8 cellular contexts compared by ENCODE assay signal in genomic region chr13:33487575-33488243, GRCh38.
DNase-seq lines count a peak whose midpoint lies in the region; ATAC-seq and TF ChIP-seq lines count a peak whose summit lies in the region.

No MANE protein-coding gene starts in this region.

- H3K27me3 Mint-ChIP-seq in activated naive CD4-positive, alpha-beta T cell treated with anti-CD3 and anti-CD28 coated beads for 36 hours (ENCODE audit: low read depth) = peaks cover 16% of the 10 kb centered on the region

- DNase-seq in HCT116 (ENCODE audit: low read depth, low spot score) = no peak
- DNase-seq in foreskin keratinocyte = peak in 1 of 2 donors; percentile 60
- DNase-seq in spleen = no peak
- DNase-seq in 8988T = no peak
- no peak for DNase-seq in activated naive CD4-positive, alpha-beta T cell treated with anti-CD3 and anti-CD28 coated beads for 36 hours
- no peak for DNase-seq in G401 (ENCODE audit: low spot score)

- no peak overlapping the region for H3K27ac Mint-ChIP-seq in activated naive CD4-positive, alpha-beta T cell treated with anti-CD3 and anti-CD28 coated beads for 36 hours

- RAD21 ChIA-PET in HCT116 (lab: Charles Lee; ENCODE audit: low non-redundant PET in 1 of 2, low total read pairs in 2 of 2, uncharacterized antibody in 2 of 2, unreplicated experiment in 2 of 2) = interaction anchor here in 1 of 2 experiments (1.0 kb wide), 1 partner anchor 259 kb away, joined by 3 read pairs; no protein-coding TSS in a partner anchor

- H3K9me2 ChIP-seq in HCT116 (ENCODE audit: insufficient read depth) = no peaks in the 10 kb centered on the region

- POLR2A ChIA-PET in HCT116 (lab: Charles Lee) = no interaction called here

- no peaks in the 10 kb centered on the region; a peak in 1 of 4 replicates for H3K9me3 ChIP-seq in HCT116 (ENCODE audit: control insufficient read depth in 1 of 2, insufficient read depth in 1 of 2, low read depth in 1 of 2, low read length in 2 of 2)
- H3K9me3 ChIP-seq in OCI-LY3 (ENCODE audit: insufficient read depth, low read length) = peaks cover 11% of the 10 kb centered on the region; the same call in 1 of the 2 replicates
- H3K9me3 ChIP-seq in spleen = peaks cover 0 to 15% (median 11%) of the 10 kb centered on the region in 8 donors

- no peaks in the 10 kb centered on the region for H3K79me2 ChIP-seq in HCT116 (ENCODE audit: insufficient read depth, low read length)
- H3K79me2 ChIP-seq in OCI-LY3 (ENCODE audit: low read length) = no peaks in the 10 kb centered on the region

- H4K20me1 ChIP-seq in HCT116 (ENCODE audit: insufficient read depth) = no peaks in the 10 kb centered on the region
- H4K20me1 ChIP-seq in OCI-LY3 (ENCODE audit: insufficient read depth, low read length) = no peaks in the 10 kb centered on the region

- H3K4me3 ChIP-seq in HCT116 (replicated peaks in 1 of 2; ENCODE audit: low read depth in 1 of 2, low read length in 2 of 2) = no peak overlapping the region
- peak overlapping the region; percentile 13 for H3K4me3 ChIP-seq in OCI-LY3 (ENCODE audit: low read length)
- no peak overlapping the region for H3K4me3 ChIP-seq in spleen

- H3K36me3 Mint-ChIP-seq in activated naive CD4-positive, alpha-beta T cell treated with anti-CD3 and anti-CD28 coated beads for 36 hours (ENCODE audit: low read depth) = no peaks in the 10 kb centered on the region

- intact Hi-C loops in HCT116 (cut with micrococcal nuclease) (no loop called here), spleen (cut with DNase I; ENCODE audit: low total_unique reads) (no loop called here)
- intact Hi-C loops in activated naive CD4-positive, alpha-beta T cell treated with anti-CD3 and anti-CD28 coated beads for 36 hours (cut with micrococcal nuclease) = no loop called here

- no peaks in the 10 kb centered on the region for H3K4me1 Mint-ChIP-seq in activated naive CD4-positive, alpha-beta T cell treated with anti-CD3 and anti-CD28 coated beads for 36 hours (ENCODE audit: low read depth)

- H3K36me3 ChIP-seq in HCT116 (ENCODE audit: control insufficient read depth in 1 of 2, insufficient read depth in 2 of 2, low read length in 2 of 2) (no peaks in the 10 kb centered on the region), OCI-LY3 (replicated peaks; ENCODE audit: low read depth, low read length) (peaks cover 3% of the 10 kb centered on the region), spleen (no peaks in the 10 kb centered on the region)

- BruUV-seq in HCT116 (replicated peaks; lab: Mats Ljungman, UMichigan) = no TSS peak

- H3K4me2 ChIP-seq in HCT116 (ENCODE audit: low read length) (no peak overlapping the region), OCI-LY3 (ENCODE audit: low read length) (peak overlapping the region; percentile 34)

- ATAC-seq in HCT116 (peak; percentile 72), foreskin keratinocyte (peak; percentile 33)

- no peak overlapping the region for H3K4me3 Mint-ChIP-seq in activated naive CD4-positive, alpha-beta T cell treated with anti-CD3 and anti-CD28 coated beads for 36 hours

- no peak overlapping the region for H3K27ac ChIP-seq in C4-2B
- H3K27ac ChIP-seq in HCT116 (ENCODE audit: low read depth, low read length) = no peak overlapping the region
- no peak overlapping the region for H3K27ac ChIP-seq in OCI-LY3 (ENCODE audit: low read length)
- H3K27ac ChIP-seq in foreskin keratinocyte = no peak overlapping the region
- peak overlapping the region in 1 of 8 donors; percentile 19 for H3K27ac ChIP-seq in spleen

- peaks cover 7% of the 10 kb centered on the region for H3K9me3 Mint-ChIP-seq in activated naive CD4-positive, alpha-beta T cell treated with anti-CD3 and anti-CD28 coated beads for 36 hours

- CTCF ChIA-PET in HCT116 (lab: Charles Lee) = interaction anchor here (0.7 to 1.6 kb wide), 6 partner anchors 38 to 376 kb away, joined by 3 to 7 read pairs (median 4); no protein-coding TSS in a partner anchor
- CTCF ChIA-PET in activated naive CD4-positive, alpha-beta T cell treated with anti-CD3 and anti-CD28 coated beads for 36 hours (lab: Charles Lee) = interaction anchor here (0.6 to 1.2 kb wide), 2 partner anchors 10 to 23 kb away, joined by 3 to 4 read pairs; no protein-coding TSS in a partner anchor

- H2AFZ ChIP-seq in HCT116 (ENCODE audit: low read depth, low read length, poor library complexity, severe bottlenecking) = no peak overlapping the region
- peak overlapping the region; percentile 10; the same call in 1 of the 2 replicates for H2AFZ ChIP-seq in OCI-LY3 (ENCODE audit: low read depth, low read length)

- no peaks in the 10 kb centered on the region for H3K27me3 ChIP-seq in HCT116 (ENCODE audit: insufficient read depth, low read length)
- no peaks in the 10 kb centered on the region for H3K27me3 ChIP-seq in OCI-LY3 (ENCODE audit: low read depth, low read length)
- no peaks in the 10 kb centered on the region for H3K27me3 ChIP-seq in foreskin keratinocyte
- no peaks in the 10 kb centered on the region for H3K27me3 ChIP-seq in spleen (replicated peaks in 1 of 7)

- H3K4me1 ChIP-seq in HCT116 (ENCODE audit: control insufficient read depth in 1 of 2, insufficient read depth in 2 of 2, low read length in 2 of 2) (no peaks in the 10 kb centered on the region), OCI-LY3 (ENCODE audit: low read length) (peaks cover 3% of the 10 kb centered on the region; the same call in 1 of the 2 replicates), foreskin keratinocyte (peaks cover 11% of the 10 kb centered on the region), spleen (peaks cover 0 to 4% (median 0%) of the 10 kb centered on the region in 6 donors)

- TF ChIP-seq POLR2A in HCT116 (IDR thresholded peaks at IDR 0.05; ENCODE audit: borderline replicate concordance, extremely low read depth, insufficient read depth, insufficient read length) (no peak), spleen (IDR thresholded peaks at IDR 0.05) (no peak)

- peak; percentile 36; the same call in 1 of the 2 replicates for TF ChIP-seq RAD21 in HCT116 (IDR thresholded peaks at IDR 0.05; ENCODE audit: low read depth)

- in situ Hi-C loops in G401 (cut with HindIII; ENCODE audit: low sequenced_read_pairs) = no loop called here

- no peak overlapping the region for H3K9ac ChIP-seq in HCT116 (ENCODE audit: low read length)
- H3K9ac ChIP-seq in OCI-LY3 (ENCODE audit: low read length) = no peak overlapping the region

- 62 to 71% (median 68%) methylated on average over 5 of the region's 5 CpGs for WGBS in spleen, 5 donors

- TF ChIP-seq CTCF in C4-2B (conservative IDR thresholded peaks at IDR 0.05) = peak; percentile 73
- TF ChIP-seq CTCF in HCT116 (IDR thresholded peaks at IDR 0.05 in 2 of 3, conservative IDR thresholded peaks at IDR 0.05 in 1 of 3; ENCODE audit: borderline replicate concordance in 1 of 3, insufficient read depth in 1 of 3, low read depth in 2 of 3, low read length in 2 of 3) = peak; percentile 9 to 28 (median 22); a peak in 3 of 6 replicates
- TF ChIP-seq CTCF in OCI-LY3 (IDR thresholded peaks at IDR 0.05; ENCODE audit: low read depth, low read length) = peak; percentile 62
- peak; percentile 64 for TF ChIP-seq CTCF in foreskin keratinocyte (conservative IDR thresholded peaks at IDR 0.05)
- TF ChIP-seq CTCF in spleen (IDR thresholded peaks at IDR 0.05 in 8 of 11, conservative IDR thresholded peaks at IDR 0.05 in 3 of 11) = peak in 6 of 11 experiments; percentile 20 to 52 (median 38)

TF ChIP-seq in HCT116, 20 proteins besides CTCF, POLR2A, EP300 and RAD21 (continues in another document):
- TF ChIP-seq CEBPB (IDR thresholded peaks at IDR 0.05; ENCODE audit: low read depth) (no peak), EZH2phosphoT487 (IDR thresholded peaks at IDR 0.05; ENCODE audit: borderline replicate concordance) (no peak), EGR1 (IDR thresholded peaks at IDR 0.05; ENCODE audit: low read depth) (no peak), ATF3 (IDR thresholded peaks at IDR 0.05) (no peak), ZFX (IDR thresholded peaks at IDR 0.05) (no peak), SIN3A (IDR thresholded peaks at IDR 0.05; ENCODE audit: low read depth) (no peak), ZNF274 (IDR thresholded peaks at IDR 0.05; ENCODE audit: low read depth, low read length) (no peak), ELF1 (IDR thresholded peaks at IDR 0.05; ENCODE audit: borderline replicate concordance, low read depth) (no peak), FOSL1 (IDR thresholded peaks at IDR 0.05; ENCODE audit: low read depth) (no peak), SP1 (IDR thresholded peaks at IDR 0.05; ENCODE audit: low read depth) (no peak), TCF7L2 (IDR thresholded peaks at IDR 0.05; ENCODE audit: borderline replicate concordance, extremely low read depth, insufficient read depth, insufficient read length) (no peak), JUND (IDR thresholded peaks at IDR 0.05) (no peak), YY1 (IDR thresholded peaks at IDR 0.05; ENCODE audit: extremely low read depth, insufficient replicate concordance, low read depth, low read length) (no peak), REST (IDR thresholded peaks at IDR 0.05; ENCODE audit: low read depth) (no peak)

Comparison
In these comparisons a context has a peak if more than half of its experiments do, and no peak if none do; other contexts are left out.
1. CTCF ChIP-seq: peak in every context shown above with its lines; median percentile 73 in C4-2B; 64 in foreskin keratinocyte; 62 in OCI-LY3; 38 in spleen; 22 in HCT116.